Comparison of ENCODE assay signal across 13 cellular contexts in the genomic region with DNA sequence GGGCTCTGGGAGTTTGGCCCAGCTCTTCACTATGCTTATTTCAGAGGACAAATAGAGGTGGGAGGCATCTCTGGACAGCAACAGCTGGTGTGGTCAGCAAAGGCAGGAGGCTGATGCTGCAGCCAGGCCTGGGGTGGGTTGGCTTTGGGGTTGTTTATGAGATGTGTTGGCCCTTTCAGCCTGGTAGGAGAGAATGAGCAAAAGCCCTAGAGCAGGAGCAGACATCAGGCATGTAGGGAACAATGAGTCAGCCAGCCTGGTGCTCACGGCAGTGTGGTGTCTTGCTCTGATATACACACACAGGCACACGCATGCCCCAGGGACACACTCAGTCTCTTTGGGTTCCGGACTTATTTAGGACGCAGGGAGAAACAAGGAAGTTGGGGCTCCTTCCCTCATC.
DNase-seq lines count a peak whose midpoint lies in the region; ATAC-seq and TF ChIP-seq lines count a peak whose summit lies in the region.
"Had no signal": no experiment of that assay in that cellular context is flagged by ENCODE, and none has a peak within 500 bp of the region (broad histone marks: within the 10 kb centered on the region; RNA-seq: fewer than 3 reads in every experiment).

No MANE protein-coding gene starts in this region.

- peak; percentile 90 to 93 for ATAC-seq in activated T-cell treated with anti-CD3 and anti-CD28 coated beads, Interleukin-2, amount 50 U/mL, for 4 hours
- ATAC-seq in GM21447 (IDR thresholded peaks at IDR 0.05; ENCODE audit: unreplicated experiment), result no peak
- no peak for ATAC-seq in GM21390 (IDR thresholded peaks at IDR 0.05; ENCODE audit: unreplicated experiment)

- H3K36me3 Mint-ChIP-seq in activated T-cell treated with anti-CD3 and anti-CD28 coated beads, Interleukin-2, amount 50 U/mL, for 4 hours (ENCODE audit: insufficient read depth), result peaks cover 23% of the 10 kb centered on the region

- H3K9me3 Mint-ChIP-seq in activated T-cell treated with anti-CD3 and anti-CD28 coated beads, Interleukin-2, amount 50 U/mL, for 4 hours, result no peaks in the 10 kb centered on the region

- DNase-seq in activated CD4-positive, alpha-beta T cell treated with anti-CD3 and anti-CD28 coated beads for 24 hours (ENCODE audit: low read depth in 2 of 2), result peak; percentile 19 to 35
- no peak for DNase-seq in activated CD4-positive, alpha-beta T cell treated with anti-CD3 and anti-CD28 coated beads for 1 hour
- DNase-seq in activated T-cell treated with anti-CD3 and anti-CD28 coated beads, Interleukin-2, amount 50 U/mL, for 4 hours, result peak; percentile 26
- DNase-seq in myocyte (ENCODE audit: low read depth), result peak; percentile 73
- DNase-seq in stimulated activated CD8-positive, alpha-beta memory T cell treated with anti-CD3 and anti-CD28 coated beads, Interleukin-4, amount 100 ng/mL, for 48 hours, result peak; percentile 68
- no peak for DNase-seq in GM13977 (ENCODE audit: low spot score)
- DNase-seq: activated gamma-delta T cell, dorsolateral prefrontal cortex, GF-D8, hypothalamus, NCI-H69 had no signal

- peaks cover 22% of the 10 kb centered on the region for H3K4me1 Mint-ChIP-seq in activated T-cell treated with anti-CD3 and anti-CD28 coated beads, Interleukin-2, amount 50 U/mL, for 4 hours (ENCODE audit: low read depth)

- H3K4me3 Mint-ChIP-seq in activated T-cell treated with anti-CD3 and anti-CD28 coated beads, Interleukin-2, amount 50 U/mL, for 4 hours, result no peak overlapping the region

- no peak for TF ChIP-seq CTCF in GM13977 (IDR thresholded peaks at IDR 0.05; ENCODE audit: extremely low read depth, insufficient read depth, missing control alignments)

- in situ Hi-C loops in GM13977 (cut with MboI; ENCODE audit: low pct_unique_long_range_greater_than_20kb, low sequenced_read_pairs, unreplicated experiment), result loop anchor here (25.0 kb wide), 1 partner anchor 239 kb away; no protein-coding TSS in a partner anchor

- no peaks in the 10 kb centered on the region for H3K27me3 Mint-ChIP-seq in activated T-cell treated with anti-CD3 and anti-CD28 coated beads, Interleukin-2, amount 50 U/mL, for 4 hours (ENCODE audit: low read depth)

Comparison
In these comparisons a context has a peak if more than half of its experiments do, and no peak if none do; other contexts are left out.
1. DNase-seq: peak in activated CD4-positive, alpha-beta T cell treated with anti-CD3 and anti-CD28 coated beads for 24 hours (2 of 2), activated T-cell treated with anti-CD3 and anti-CD28 coated beads, Interleukin-2, amount 50 U/mL, for 4 hours (single experiment), myocyte (single experiment) and stimulated activated CD8-positive, alpha-beta memory T cell treated with anti-CD3 and anti-CD28 coated beads, Interleukin-4, amount 100 ng/mL, for 48 hours (single experiment); none in activated CD4-positive, alpha-beta T cell treated with anti-CD3 and anti-CD28 coated beads for 1 hour (single experiment) and GM13977 (single experiment).
2. ATAC-seq: peak in activated T-cell treated with anti-CD3 and anti-CD28 coated beads, Interleukin-2, amount 50 U/mL, for 4 hours (2 of 2); none in GM21447 (single experiment) and GM21390 (single experiment).